23 cellular contexts compared by ENCODE assay signal in genomic region chr20:2759143-2759542, GRCh38. TPM values are rescaled to one million over a fixed set of nuclear protein-coding genes. Genes with fewer than 3 reads are reported as not detected.
DNase-seq lines count a peak whose midpoint lies in the region; ATAC-seq and TF ChIP-seq lines count a peak whose summit lies in the region.
"Had no signal": no experiment of that assay in that cellular context is flagged by ENCODE, and none has a peak within 500 bp of the region (broad histone marks: within the 10 kb centered on the region; RNA-seq: fewer than 3 reads in every experiment).

No MANE protein-coding gene starts in this region.

- H3K27ac ChIP-seq in SJCRH30, result peak overlapping the region; percentile 22; the same call in 1 of the 2 replicates
- H3K27ac ChIP-seq: A549, RWPE1, SK-N-MC had no signal

- ATAC-seq in sciatic nerve (no peak), GM19324 (IDR thresholded peaks at IDR 0.05; ENCODE audit: low FRiP score, unreplicated experiment) (no peak)
- ATAC-seq: A549, Panc1 had no signal

- intact Hi-C loops in sciatic nerve (cut with DNase I), result no loop called here

- H3K4me1 ChIP-seq in SJCRH30, result peaks cover 22% of the 10 kb centered on the region

- H3K4me3 ChIP-seq in SJCRH30, result peak overlapping the region; percentile 11
- H3K4me3 ChIP-seq: A549, SK-N-MC had no signal

- POLR2A ChIA-PET in GM10248 (lab: Yijun Ruan, JAX), result no interaction called here

- H3K36me3 ChIP-seq in SJCRH30, result no peaks in the 10 kb centered on the region

- TF ChIP-seq CTCF in GM10248 (IDR thresholded peaks at IDR 0.05; ENCODE audit: control extremely low read depth, extremely low read depth, low read depth, missing control alignments), result no peak

- CTCF ChIA-PET in GM10248 (lab: Yijun Ruan, JAX), result interaction anchor here (1.2 kb wide), 1 partner anchor 17 kb away, joined by 3 read pairs; no protein-coding TSS in a partner anchor

- peak; percentile 10 for DNase-seq in AG20443 (ENCODE audit: low spot score)
- peak; percentile 19 for DNase-seq in GM10248 (ENCODE audit: extremely low spot score)
- DNase-seq in SJCRH30, result peak; percentile 82 to 86
- DNase-seq in sciatic nerve (ENCODE audit: low spot score), result peak; percentile 32
- DNase-seq in NCI-H2029 treated with DMSO at 0.1 percent for 48 hours (lab: John Stamatoyannopoulos, UW), result no peak
- DNase-seq in NAMALWA (ENCODE audit: low spot score), result no peak
- DNase-seq in DMS53 (lab: John Stamatoyannopoulos, UW), result no peak
- DNase-seq: DMS153, NCI-H1092 treated with DMSO at 0.1 percent for 48 hours, NCI-H1436, NCI-H187, NCI-H446 treated with DMSO at 0.1 percent for 48 hours, NCI-H526, SHP77 had no signal

- no peaks in the 10 kb centered on the region for H3K27me3 ChIP-seq in SJCRH30

- H3K9me3 ChIP-seq in SJCRH30 (replicated peaks), result no peaks in the 10 kb centered on the region
- H3K9me3 ChIP-seq: A549 had no signal

RNA-seq across cellular contexts. Expression of gene CPXM1, which starts 41.3 kb away (rescaled TPM):
- total RNA-seq in SJCRH30 (2014; rRNA removed; shearing (Covaris generic)), result 0.10 and 0.12 TPM in 2 replicates
- total RNA-seq in sciatic nerve, result 5.9 TPM
- total RNA-seq: H4, HT-29 had no signal

RNA-seq across cellular contexts. Expression of gene C20orf141, which starts 55.6 kb away (rescaled TPM):
- not detected in 2 replicates for total RNA-seq in SJCRH30 (2014; rRNA removed; shearing (Covaris generic))
- total RNA-seq in sciatic nerve, result not detected
- total RNA-seq: B cell; H4; HT-29; T-helper 1 cell treated with Interleukin-12 subunit alpha and Interleukin-12 subunit beta and Interleukin-4 antibody, amounts not matched to agents 30 ng/mL and 1 ng/mL, for 36 hours had no signal

RNA-seq across cellular contexts. Expression of gene TMEM239, which starts 57.0 kb away (rescaled TPM):
- total RNA-seq in SJCRH30 (2014; rRNA removed; shearing (Covaris generic)), result not detected in 2 replicates
- total RNA-seq in sciatic nerve, result not detected
- total RNA-seq: B cell; H4; HT-29; T-helper 1 cell treated with Interleukin-12 subunit alpha and Interleukin-12 subunit beta and Interleukin-4 antibody, amounts not matched to agents 30 ng/mL and 1 ng/mL, for 36 hours had no signal

Comparison
In these comparisons a context has a peak if more than half of its experiments do, and no peak if none do; other contexts are left out.
1. DNase-seq: peak in AG20443 (single experiment), GM10248 (single experiment), SJCRH30 (2 of 2) and sciatic nerve (single experiment); none in NCI-H2029 treated with DMSO at 0.1 percent for 48 hours (single experiment), NAMALWA (single experiment) and DMS53 (single experiment).